17 cellular contexts compared by ENCODE assay signal in the genomic region with DNA sequence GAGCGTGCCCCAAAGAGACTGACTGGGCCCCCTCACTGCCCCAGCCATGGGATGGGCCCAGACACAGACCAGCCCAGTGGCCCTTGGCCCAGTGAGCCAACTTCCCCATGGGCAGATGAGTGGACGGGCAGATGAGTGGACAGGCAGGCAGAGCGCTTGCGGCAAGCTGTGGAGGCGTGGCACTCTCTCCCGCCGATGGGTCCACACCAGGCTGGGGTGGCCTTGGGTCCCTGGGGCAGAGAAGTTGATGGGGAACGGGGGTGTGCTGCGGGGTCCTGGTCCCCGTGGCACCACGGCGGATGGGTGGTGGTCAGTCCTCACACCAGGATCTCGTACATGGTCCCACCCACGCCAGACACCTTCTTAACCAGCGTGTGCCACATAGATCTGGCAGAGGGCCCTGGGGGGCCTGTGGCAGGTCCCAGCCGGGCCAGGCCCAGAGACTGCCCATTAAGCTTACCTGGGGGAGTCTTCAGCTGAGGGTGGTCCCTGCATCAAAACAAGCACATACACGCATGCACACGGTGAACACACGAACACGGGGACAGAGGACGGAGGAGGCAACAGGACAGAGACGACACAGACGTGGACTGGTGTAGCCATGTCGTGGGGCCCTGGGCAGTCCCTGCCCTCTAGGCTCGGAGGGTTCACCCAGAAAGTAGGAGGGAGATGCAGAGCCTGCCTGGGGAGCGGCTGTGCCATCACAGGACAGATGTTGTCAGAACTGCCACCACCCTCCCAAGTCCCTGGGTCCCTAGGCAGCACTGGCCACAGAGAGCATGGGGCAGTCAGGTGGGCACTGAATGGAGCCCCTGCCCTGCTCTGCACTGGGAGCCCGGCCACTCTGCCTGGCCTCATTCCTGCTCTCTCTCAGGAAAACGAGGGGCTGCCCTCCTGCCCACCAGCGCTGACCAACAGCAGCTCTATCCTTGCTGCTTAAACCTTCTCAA.
"Had no signal": no experiment of that assay in that cellular context is flagged by ENCODE, and none has a peak within 500 bp of the region (broad histone marks: within the 10 kb centered on the region; RNA-seq: fewer than 3 reads in every experiment).

No MANE protein-coding gene starts in this region.

- H3K9me3 ChIP-seq: testis had no signal

- DNase-seq: activated CD8-positive, alpha-beta memory T cell treated with anti-CD3 and anti-CD28 coated beads, Interleukin-2, amount 50 U/mL, for 4 hours; activated gamma-delta T cell treated with Interleukin-2 at 50 U/mL for 16 hours; dermis blood vessel endothelial cell; effector memory CD4-positive, alpha-beta T cell; foreskin keratinocyte; kidney; midbrain; natural killer cell; nucleus accumbens; stimulated activated CD4-positive, alpha-beta T cell treated with anti-CD3 and anti-CD28 coated beads, Interleukin-2, amount 100 ng/mL, for 48 hours; stimulated activated CD8-positive, alpha-beta memory T cell treated with anti-CD3 and anti-CD28 coated beads, Interleukin-4, amount 100 ng/mL, for 48 hours; stimulated activated naive B cell treated with anti-CD40 and anti-IgM and Interleukin-4, amounts not matched to agents 10 μg/mL and 1 μg/mL and 100 μg/mL, for 72 hours; T-helper 1 cell; testis had no signal

- H3K27ac ChIP-seq: foreskin keratinocyte, testis had no signal

- H3K4me3 ChIP-seq: testis had no signal

- H3K27me3 Mint-ChIP-seq: activated naive CD4-positive, alpha-beta T cell treated with anti-CD3 and anti-CD28 coated beads, Interleukin-2, amount 50 U/mL, for 24 hours; stimulated activated naive B cell treated with anti-CD40 and anti-IgM and Interleukin-4, amounts not matched to agents 10 μg/mL and 1 μg/mL and 100 μg/mL, for 72 hours; type B pancreatic cell had no signal

- ATAC-seq: foreskin keratinocyte; stimulated activated naive B cell treated with anti-CD40 and anti-IgM and Interleukin-4, amounts not matched to agents 10 μg/mL and 1 μg/mL and 100 μg/mL, for 72 hours had no signal

- H3K27me3 ChIP-seq: foreskin keratinocyte, testis had no signal

- H3K36me3 Mint-ChIP-seq: activated naive CD4-positive, alpha-beta T cell treated with anti-CD3 and anti-CD28 coated beads, Interleukin-2, amount 50 U/mL, for 24 hours; brain; natural killer cell; stimulated activated naive B cell treated with anti-CD40 and anti-IgM and Interleukin-4, amounts not matched to agents 10 μg/mL and 1 μg/mL and 100 μg/mL, for 72 hours; type B pancreatic cell had no signal

- H3K27ac Mint-ChIP-seq: natural killer cell; stimulated activated naive B cell treated with anti-CD40 and anti-IgM and Interleukin-4, amounts not matched to agents 10 μg/mL and 1 μg/mL and 100 μg/mL, for 72 hours; type B pancreatic cell had no signal

- H3K4me3 Mint-ChIP-seq: activated naive CD4-positive, alpha-beta T cell treated with anti-CD3 and anti-CD28 coated beads, Interleukin-2, amount 50 U/mL, for 24 hours; brain; natural killer cell; stimulated activated naive B cell treated with anti-CD40 and anti-IgM and Interleukin-4, amounts not matched to agents 10 μg/mL and 1 μg/mL and 100 μg/mL, for 72 hours; type B pancreatic cell had no signal

- H3K9me3 Mint-ChIP-seq: activated naive CD4-positive, alpha-beta T cell treated with anti-CD3 and anti-CD28 coated beads, Interleukin-2, amount 50 U/mL, for 24 hours; brain; natural killer cell; stimulated activated naive B cell treated with anti-CD40 and anti-IgM and Interleukin-4, amounts not matched to agents 10 μg/mL and 1 μg/mL and 100 μg/mL, for 72 hours; type B pancreatic cell had no signal

- H3K4me1 Mint-ChIP-seq: activated naive CD4-positive, alpha-beta T cell treated with anti-CD3 and anti-CD28 coated beads, Interleukin-2, amount 50 U/mL, for 24 hours; brain had no signal

- H3K4me1 ChIP-seq: foreskin keratinocyte had no signal
